Comparison of ENCODE assay signal across 18 cellular contexts in the genomic region with DNA sequence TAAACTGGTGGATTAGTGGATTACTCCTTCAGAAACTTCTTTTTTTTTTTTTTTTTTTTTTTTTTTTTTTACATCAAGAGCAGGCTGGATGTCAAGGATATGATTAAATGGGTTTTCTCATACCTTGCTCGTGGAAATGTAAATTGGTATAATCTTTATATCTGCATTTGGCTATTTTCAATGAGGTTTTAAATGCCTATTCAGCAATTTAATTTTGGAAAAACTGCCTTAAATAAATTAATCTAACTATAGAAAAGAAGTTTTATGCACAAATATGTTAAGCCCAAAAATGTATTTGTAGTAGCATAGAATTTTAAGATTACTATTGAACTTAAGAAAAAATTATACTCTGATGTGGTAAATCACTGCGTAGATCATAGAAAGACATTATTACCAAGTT. TPM values are rescaled to one million over a fixed set of nuclear protein-coding genes. Genes with fewer than 3 reads are reported as not detected.
DNase-seq lines count a peak whose midpoint lies in the region; ATAC-seq, FAIRE-seq and TF ChIP-seq lines count a peak whose summit lies in the region.
"Had no signal": no experiment of that assay in that cellular context is flagged by ENCODE, and none has a peak within 500 bp of the region (broad histone marks: within the 10 kb centered on the region; RNA-seq: fewer than 3 reads in every experiment).

No MANE protein-coding gene starts in this region.

- in situ Hi-C loops in IMR-90 (cut with MboI; ENCODE audit: low sequenced_read_pairs): no loop called here

- H4K20me1 ChIP-seq in IMR-90 (ENCODE audit: insufficient read depth, low read length) (no peaks in the 10 kb centered on the region), H1 (replicated peaks in 1 of 2; ENCODE audit: control insufficient read depth in 1 of 2, insufficient read depth in 2 of 2, low read length in 2 of 2) (no peaks in the 10 kb centered on the region)

- no peaks in the 10 kb centered on the region for H3K4me1 ChIP-seq in A549
- no peaks in the 10 kb centered on the region for H3K4me1 ChIP-seq in IMR-90 (ENCODE audit: control insufficient read depth, insufficient read depth, low read length)
- no peaks in the 10 kb centered on the region for H3K4me1 ChIP-seq in H1 (replicated peaks in 1 of 4; ENCODE audit: control insufficient read depth in 3 of 4, insufficient read depth in 4 of 4, low read length in 3 of 4)
- H3K4me1 ChIP-seq in endodermal cell (ENCODE audit: control insufficient read depth, insufficient read depth, low read length): no peaks in the 10 kb centered on the region

- no peaks in the 10 kb centered on the region for H3K79me1 ChIP-seq in IMR-90 (ENCODE audit: low read depth in 1 of 2, low read length in 2 of 2)
- no peaks in the 10 kb centered on the region for H3K79me1 ChIP-seq in H1 (ENCODE audit: low read depth, low read length)

- TF ChIP-seq POLR2A in A549 (IDR thresholded peaks at IDR 0.05; ENCODE audit: low read length): no peak
- TF ChIP-seq POLR2A in IMR-90 (IDR thresholded peaks at IDR 0.05; ENCODE audit: low read depth, low read length): no peak
- TF ChIP-seq POLR2A in H1 (IDR thresholded peaks at IDR 0.05; ENCODE audit: control extremely low read depth in 1 of 2, low read depth in 2 of 2, low read length in 2 of 2): no peak
- no peak for TF ChIP-seq POLR2A in erythroblast (IDR thresholded peaks at IDR 0.05; ENCODE audit: low read length)

- no peak overlapping the region for H2AK5ac ChIP-seq in IMR-90 (ENCODE audit: low read depth, low read length)
- no peak overlapping the region for H2AK5ac ChIP-seq in H1 (ENCODE audit: low read depth, low read length)

- H3K23ac ChIP-seq in IMR-90 (ENCODE audit: low read depth, low read length) (no peak overlapping the region), H1 (ENCODE audit: insufficient read length) (no peak overlapping the region)

- H3K9ac ChIP-seq in IMR-90 (ENCODE audit: low read depth, low read length) (no peak overlapping the region), H1 (replicated peaks in 1 of 4; ENCODE audit: extremely low read depth in 1 of 4, low read depth in 3 of 4, low read length in 3 of 4) (no peak overlapping the region), endodermal cell (ENCODE audit: extremely low read depth, low read length, poor library complexity, severe bottlenecking) (no peak overlapping the region)

- peaks cover 4% of the 10 kb centered on the region for H3K9me3 Mint-ChIP-seq in endodermal cell

- CTCF ChIA-PET in A549 (lab: Yijun Ruan, JAX) (no interaction called here), IMR-90 (lab: Yijun Ruan, JAX) (no interaction called here), H1 (lab: Charles Lee; ENCODE audit: partially characterized antibody) (no interaction called here)

- H3K9me3 ChIP-seq in A549 (no peaks in the 10 kb centered on the region), IMR-90 (ENCODE audit: control insufficient read depth, insufficient read depth, low read length) (no peaks in the 10 kb centered on the region), H1 (ENCODE audit: insufficient read depth in 2 of 2, low read depth in 1 of 2, low read length in 1 of 2) (no peaks in the 10 kb centered on the region; a peak in 1 of 4 replicates), endodermal cell (ENCODE audit: control insufficient read depth, low read length) (peaks cover 12% of the 10 kb centered on the region)

- no peaks in the 10 kb centered on the region for H3K9me1 ChIP-seq in IMR-90 (ENCODE audit: insufficient read depth, low read length)

- H2BK120ac ChIP-seq in IMR-90 (ENCODE audit: low read depth, low read length) (no peak overlapping the region), H1 (replicated peaks; ENCODE audit: low read depth, low read length) (no peak overlapping the region)

- H3K18ac ChIP-seq in IMR-90 (ENCODE audit: low read depth, low read length) (no peak overlapping the region), H1 (ENCODE audit: extremely low read depth, low read length) (no peak overlapping the region)

- H3K4me1 Mint-ChIP-seq in endodermal cell: peaks cover 16% of the 10 kb centered on the region
- H3K4me1 Mint-ChIP-seq: CD4-positive, alpha-beta memory T cell had no signal

- H3K27ac Mint-ChIP-seq in endodermal cell: no peak overlapping the region
- H3K27ac Mint-ChIP-seq: CD4-positive, alpha-beta memory T cell had no signal

- ATAC-seq in A549 (no peak), IMR-90 (ENCODE audit: low read depth) (no peak), left cardiac atrium (no peak)

- no peak for TF ChIP-seq EP300 in A549 (IDR thresholded peaks at IDR 0.05)
- no peak for TF ChIP-seq EP300 in H1 (IDR thresholded peaks at IDR 0.05; ENCODE audit: borderline replicate concordance in 1 of 2, low read depth in 2 of 2, low read length in 2 of 2)

- no peak overlapping the region for H3K4me3 ChIP-seq in A549
- no peak overlapping the region for H3K4me3 ChIP-seq in IMR-90 (ENCODE audit: insufficient read depth, low read depth, low read length)
- no peak overlapping the region for H3K4me3 ChIP-seq in H1 (ENCODE audit: extremely low read depth in 1 of 4, insufficient read depth in 2 of 4, low read depth in 3 of 4, low read length in 4 of 4)
- H3K4me3 ChIP-seq in endodermal cell (ENCODE audit: low read length): no peak overlapping the region

- no peak overlapping the region for H2AK9ac ChIP-seq in IMR-90 (replicated peaks; ENCODE audit: low read depth, low read length, poor library complexity)

- H3K14ac ChIP-seq in IMR-90 (replicated peaks; ENCODE audit: low read depth, low read length) (no peak overlapping the region), H1 (ENCODE audit: insufficient read length) (no peak overlapping the region)

- no peak for DNase-seq in A549 (ENCODE audit: low read depth in 1 of 2, low spot score in 1 of 2)
- no peak for DNase-seq in IMR-90
- DNase-seq in H1 (ENCODE audit: low read depth in 1 of 2, low spot score in 2 of 2): no peak
- DNase-seq in endodermal cell: no peak
- DNase-seq in erythroblast (lab: John Stamatoyannopoulos, UW): no peak
- DNase-seq in left cardiac atrium: no peak
- DNase-seq: 8988T; C1 segment of cervical spinal cord; Calu3; CD4-positive, alpha-beta memory T cell; COR-L47; DMS153; DND-41; GOT3; H7; HCEC 1CT had no signal

- H3K27me3 ChIP-seq in IMR-90 (ENCODE audit: control insufficient read depth, insufficient read depth, low read length) (peaks cover 2% of the 10 kb centered on the region), H1 (replicated peaks in 1 of 4; ENCODE audit: control insufficient read depth in 3 of 4, extremely low read depth in 1 of 4, insufficient read depth in 3 of 4, low read length in 3 of 4) (no peaks in the 10 kb centered on the region; a peak in 1 of 7 replicates), endodermal cell (ENCODE audit: control insufficient read depth, insufficient read depth, low read length, poor library complexity, severe bottlenecking) (no peaks in the 10 kb centered on the region)

- no peak overlapping the region for H2BK15ac ChIP-seq in IMR-90 (ENCODE audit: low read depth, low read length)
- H2BK15ac ChIP-seq in H1 (ENCODE audit: low read length): no peak overlapping the region

- no peak overlapping the region for H4K5ac ChIP-seq in IMR-90 (ENCODE audit: low read depth, low read length)
- H4K5ac ChIP-seq in H1 (ENCODE audit: insufficient read length, low read depth, low read length): no peak overlapping the region

- H2AFZ ChIP-seq in IMR-90 (replicated peaks; ENCODE audit: low read length, poor library complexity) (no peak overlapping the region), H1 (ENCODE audit: low read length) (no peak overlapping the region)

- H4K91ac ChIP-seq in IMR-90 (ENCODE audit: insufficient read depth, low read depth, low read length) (no peak overlapping the region), H1 (replicated peaks; ENCODE audit: insufficient read length, low read length) (no peak overlapping the region)

- no peak for FAIRE-seq in A549 (lab: Jason Lieb, UNC)
- no peak for FAIRE-seq in H1 (lab: Jason Lieb, UNC)
- FAIRE-seq: G401.6, GM12892 had no signal

- TF ChIP-seq CTCF in A549 (IDR thresholded peaks at IDR 0.05) (no peak), IMR-90 (conservative IDR thresholded peaks at IDR 0.05; ENCODE audit: low read depth, low read length) (no peak), H1 (IDR thresholded peaks at IDR 0.05; ENCODE audit: control extremely low read depth in 1 of 3, insufficient read depth in 1 of 3, low read depth in 1 of 3, low read length in 3 of 3) (no peak), endodermal cell (conservative IDR thresholded peaks at IDR 0.05) (no peak)

- BruUV-seq in IMR-90 (replicated peaks; lab: Mats Ljungman, UMichigan): no TSS peak

- H3K56ac ChIP-seq in IMR-90 (ENCODE audit: extremely low read depth, insufficient read depth, low read length): no peak overlapping the region
- no peak overlapping the region for H3K56ac ChIP-seq in H1 (replicated peaks; ENCODE audit: insufficient read length, low read depth, low read length)

- H3K4ac ChIP-seq in IMR-90 (ENCODE audit: low read depth, low read length) (no peak overlapping the region), H1 (replicated peaks; ENCODE audit: insufficient read length, low read depth, low read length) (no peak overlapping the region)

- no peak overlapping the region for H3K27ac ChIP-seq in A549
- no peak overlapping the region for H3K27ac ChIP-seq in IMR-90 (ENCODE audit: insufficient read depth, low read length)
- no peak overlapping the region for H3K27ac ChIP-seq in H1 (ENCODE audit: low read depth, low read length)
- H3K27ac ChIP-seq in endodermal cell (ENCODE audit: low read depth, low read length): no peak overlapping the region

- H3K27me3 Mint-ChIP-seq in endodermal cell (ENCODE audit: insufficient read depth): peaks cover 3% of the 10 kb centered on the region

- H3K36me3 Mint-ChIP-seq in endodermal cell (ENCODE audit: low read depth): no peaks in the 10 kb centered on the region
- H3K36me3 Mint-ChIP-seq: CD4-positive, alpha-beta memory T cell had no signal

- no peaks in the 10 kb centered on the region for H3K79me2 ChIP-seq in H1 (ENCODE audit: control insufficient read depth in 1 of 2, insufficient read depth in 2 of 2, low read length in 2 of 2)

- H2BK20ac ChIP-seq in IMR-90 (ENCODE audit: low read depth, low read length) (no peak overlapping the region), H1 (ENCODE audit: low read length) (no peak overlapping the region)

- TF ChIP-seq RAD21 in A549 (conservative IDR thresholded peaks at IDR 0.05 in 1 of 2, IDR thresholded peaks at IDR 0.05 in 1 of 2) (no peak), IMR-90 (IDR thresholded peaks at IDR 0.05; ENCODE audit: low read length) (no peak), H1 (IDR thresholded peaks at IDR 0.05 in 1 of 2, conservative IDR thresholded peaks at IDR 0.05 in 1 of 2; ENCODE audit: low read depth in 2 of 2, low read length in 2 of 2) (no peak)

- H3K4me2 ChIP-seq in A549 (no peak overlapping the region), IMR-90 (ENCODE audit: low read depth, low read length) (no peak overlapping the region), H1 (ENCODE audit: insufficient read depth in 1 of 2, low read depth in 2 of 2, low read length in 2 of 2) (no peak overlapping the region)

- H3K36me3 ChIP-seq in IMR-90 (ENCODE audit: control insufficient read depth, insufficient read depth, low read length) (no peaks in the 10 kb centered on the region), H1 (ENCODE audit: control insufficient read depth in 2 of 4, insufficient read depth in 4 of 4, low read length in 3 of 4) (no peaks in the 10 kb centered on the region), endodermal cell (ENCODE audit: control insufficient read depth, insufficient read depth, low read length) (no peaks in the 10 kb centered on the region)

- dilution Hi-C loops in IMR-90 (cut with HindIII; ENCODE audit: low sequenced_read_pairs, unreplicated experiment): no loop called here

- no peaks in the 10 kb centered on the region for H3K23me2 ChIP-seq in H1 (ENCODE audit: low read depth, low read length)

- H4K8ac ChIP-seq in IMR-90 (ENCODE audit: low read depth in 2 of 2, low read length in 2 of 2) (no peak overlapping the region), H1 (ENCODE audit: extremely low read depth, insufficient read depth, low read length) (no peak overlapping the region)

- WGBS in A549 (ENCODE audit: missing lambda C conversion rate): 30% methylated on average over 2 of the region's 2 CpGs
- no CpG with 5 or more reads among the region's 2 CpGs for WGBS in IMR-90 (ENCODE audit: extremely low coverage in 2 of 2, insufficient read length in 1 of 2), 2 experiments
- WGBS in H1 (ENCODE audit: extremely low coverage in 1 of 2, insufficient coverage in 1 of 2, insufficient read length in 1 of 2, insufficient replicate concordance in 2 of 2, low coverage in 1 of 2, low lambda C conversion rate in 2 of 2, missing lambda C conversion rate in 1 of 2), 2 experiments: 86% methylated on average over 2 of the region's 2 CpGs; no CpG with 5 or more reads in 1 of the 2 experiments
- WGBS in endodermal cell (ENCODE audit: insufficient coverage in 1 of 2, insufficient read length in 1 of 2), 2 experiments: 92 to 100% methylated on average over 1 to 2 of the region's 2 CpGs

- no peak overlapping the region for H2BK12ac ChIP-seq in H1 (ENCODE audit: low read depth, low read length)

- intact Hi-C loops in IMR-90 (cut with micrococcal nuclease): no loop called here
- intact Hi-C loops in left cardiac atrium (cut with DNase I): no loop called here

- H2BK5ac ChIP-seq in IMR-90 (ENCODE audit: low read depth, low read length, poor library complexity, severe bottlenecking) (no peak overlapping the region), H1 (ENCODE audit: low read depth, low read length) (no peak overlapping the region)

- no peak overlapping the region for H3K4me3 Mint-ChIP-seq in endodermal cell
- H3K4me3 Mint-ChIP-seq: CD4-positive, alpha-beta memory T cell had no signal

- POLR2A ChIA-PET in A549 (lab: Yijun Ruan, JAX) (no interaction called here), IMR-90 (lab: Charles Lee; ENCODE audit: unreplicated experiment) (no interaction called here), H1 (lab: Charles Lee; ENCODE audit: partially characterized antibody) (interaction anchor here (1.2 kb wide), 1 partner anchor 11 kb away, joined by 5 read pairs; a partner anchor contains a TSS)

RNA-seq across cellular contexts. Expression of a gene that starts 11.4 kb away (rescaled TPM):
- polyA plus RNA-seq in A549 (2011; rRNA removed): 5.0 and 6.5 TPM in 2 replicates
- 1.2 and 1.8 TPM in 2 replicates for polyA plus RNA-seq in A549 (2012; cell fraction: cytosol; rRNA removed)
- 1.2 and 1.3 TPM in 2 replicates for polyA plus RNA-seq in A549 (2012; cell fraction: nucleus; rRNA removed)
- polyA plus RNA-seq in A549 (2017; fragmentation: RNase III; extraction: RNeasy Plus Mini Kit Qiagen cat#74134 plus additional on column Dnase treatment): 1.0 to 1.3 TPM (median 1.3 TPM) in 3 replicates
- polyA minus RNA-seq in A549 (2011; rRNA and poly(A)+ RNA removed): 8.7 and 11.9 TPM in 2 replicates
- total RNA-seq in IMR-90 (2012; rRNA removed): 1.9 and 2.3 TPM in 2 replicates
- polyA plus RNA-seq in IMR-90 (2012; rRNA removed): 1.4 and 1.7 TPM in 2 replicates
- polyA plus RNA-seq in IMR-90 (2012; cell fraction: cytosol; rRNA removed): 0.63 and 1.1 TPM in 2 replicates
- polyA plus RNA-seq in IMR-90 (2012; cell fraction: nucleus; rRNA removed; ENCODE audit: low replicate concordance): 0.94 and 1.6 TPM in 2 replicates
- total RNA-seq in H1 (2021; fragmentation: NEBNext Ultra II Directional; extraction: Animal tissue kit (Norgen Biotek cat#: 25700)): 9.2 and 9.6 TPM in 2 replicates
- 3.6 and 3.9 TPM in 2 replicates for polyA plus RNA-seq in H1 (2011; rRNA removed)
- 3.8 TPM for polyA plus RNA-seq in H1 (2011; cell fraction: cytosol; rRNA removed)
- polyA plus RNA-seq in H1 (2011; cell fraction: nucleus; rRNA removed): 6.1 TPM
- polyA plus RNA-seq in H1 (2012, experiment 1 of 2): 3.0 to 5.0 TPM (median 4.0 TPM) in 4 replicates
- 1.3 TPM for polyA plus RNA-seq in H1 (2012, experiment 2 of 2)
- 3.9 TPM for polyA plus RNA-seq in H1 (2013, experiment 1 of 2)
- polyA plus RNA-seq in H1 (2013, experiment 2 of 2): 4.0 TPM
- 18.0 and 18.8 TPM in 2 replicates for polyA minus RNA-seq in H1 (2011; rRNA and poly(A)+ RNA removed)
- 5.4 TPM for polyA minus RNA-seq in H1 (2011; cell fraction: cytosol; rRNA and poly(A)+ RNA removed)
- polyA minus RNA-seq in H1 (2011; cell fraction: nucleus; rRNA and poly(A)+ RNA removed): 14.6 TPM
- total RNA-seq in endodermal cell: 1 to 10 TPM; 9.2 to 9.4 TPM
- polyA plus RNA-seq in endodermal cell (2013, experiment 1 of 2): 4.7 TPM
- 5.0 TPM for polyA plus RNA-seq in endodermal cell (2013, experiment 2 of 2)
- 10 to 100 TPM; 12.7 to 19.0 TPM for total RNA-seq in left cardiac atrium
